19 cellular contexts compared by ENCODE assay signal in genomic region chr7:145009866-145010265, GRCh38.
"Had no signal": no experiment of that assay in that cellular context is flagged by ENCODE, and none has a peak within 500 bp of the region (broad histone marks: within the 10 kb centered on the region; RNA-seq: fewer than 3 reads in every experiment).

No MANE protein-coding gene starts in this region.

- H3K36me3 Mint-ChIP-seq: immature natural killer cell; stimulated activated naive B cell treated with anti-CD40 and anti-IgM and Interleukin-4, amounts not matched to agents 10 μg/mL and 1 μg/mL and 100 μg/mL, for 72 hours had no signal

- H3K27ac Mint-ChIP-seq: activated B cell treated with CpG ODN at 0.5 μM for 24 hours; activated CD4-positive, alpha-beta T cell treated with anti-CD3 and anti-CD28 coated beads, Interleukin-2, amount 10 ng/mL, durations not matched to agents 7 days and 5 days; activated T-helper 1 cell treated with anti-CD3 and anti-CD28 coated beads, Interleukin-12 subunit alpha, Interleukin-12 subunit beta, Interleukin-2, Interleukin-4 antibody, amounts not matched to agents 30 ng/mL and 10 ng/mL and 1 ng/mL, durations not matched to agents 14 hours and 24 hours and 36 hours; effector memory CD8-positive, alpha-beta T cell; immature natural killer cell; nephron; stimulated activated naive B cell treated with anti-CD40 and anti-IgM and Interleukin-4, amounts not matched to agents 10 μg/mL and 1 μg/mL and 100 μg/mL, for 72 hours; T-helper 17 cell had no signal

- H3K4me3 ChIP-seq: gastrocnemius medialis, heart left ventricle, transverse colon had no signal

- H3K4me1 Mint-ChIP-seq: activated B cell treated with CpG ODN at 0.5 μM for 24 hours; activated CD4-positive, alpha-beta T cell treated with anti-CD3 and anti-CD28 coated beads, Interleukin-2, amount 10 ng/mL, durations not matched to agents 7 days and 5 days; nephron; stimulated activated naive B cell treated with anti-CD40 and anti-IgM and Interleukin-4, amounts not matched to agents 10 μg/mL and 1 μg/mL and 100 μg/mL, for 72 hours; T-helper 17 cell had no signal

- H3K4me3 Mint-ChIP-seq: activated B cell treated with CpG ODN at 0.5 μM for 24 hours; activated CD4-positive, alpha-beta T cell treated with anti-CD3 and anti-CD28 coated beads, Interleukin-2, amount 10 ng/mL, durations not matched to agents 7 days and 5 days; activated T-helper 1 cell treated with anti-CD3 and anti-CD28 coated beads, Interleukin-12 subunit alpha, Interleukin-12 subunit beta, Interleukin-2, Interleukin-4 antibody, amounts not matched to agents 30 ng/mL and 10 ng/mL and 1 ng/mL, durations not matched to agents 14 hours and 24 hours and 36 hours; effector memory CD8-positive, alpha-beta T cell; immature natural killer cell; nephron; stimulated activated naive B cell treated with anti-CD40 and anti-IgM and Interleukin-4, amounts not matched to agents 10 μg/mL and 1 μg/mL and 100 μg/mL, for 72 hours; T-helper 17 cell had no signal

- DNase-seq: activated B cell treated with CpG ODN at 0.5 μM for 24 hours; activated CD4-positive, alpha-beta T cell treated with anti-CD3 and anti-CD28 coated beads, Interleukin-2, amount 10 ng/mL, durations not matched to agents 7 days and 5 days; activated CD8-positive, alpha-beta memory T cell treated with anti-CD3 and anti-CD28 coated beads, Interleukin-2, amount 50 U/mL, for 48 hours; aorta; cerebellar nuclear complex; dermis blood vessel endothelial cell; effector memory CD8-positive, alpha-beta T cell; gastrocnemius medialis; heart left ventricle; immature natural killer cell; mesendoderm; nucleus accumbens; retina; stimulated activated naive B cell treated with anti-CD40 and anti-IgM and Interleukin-4, amounts not matched to agents 10 μg/mL and 1 μg/mL and 100 μg/mL, for 72 hours; substantia nigra; T-helper 17 cell; transverse colon had no signal

- H3K9me3 Mint-ChIP-seq: activated B cell treated with CpG ODN at 0.5 μM for 24 hours; activated CD4-positive, alpha-beta T cell treated with anti-CD3 and anti-CD28 coated beads, Interleukin-2, amount 10 ng/mL, durations not matched to agents 7 days and 5 days; activated T-helper 1 cell treated with anti-CD3 and anti-CD28 coated beads, Interleukin-12 subunit alpha, Interleukin-12 subunit beta, Interleukin-2, Interleukin-4 antibody, amounts not matched to agents 30 ng/mL and 10 ng/mL and 1 ng/mL, durations not matched to agents 14 hours and 24 hours and 36 hours; effector memory CD8-positive, alpha-beta T cell; immature natural killer cell; nephron had no signal

- H3K27me3 Mint-ChIP-seq: activated B cell treated with CpG ODN at 0.5 μM for 24 hours; activated CD4-positive, alpha-beta T cell treated with anti-CD3 and anti-CD28 coated beads, Interleukin-2, amount 10 ng/mL, durations not matched to agents 7 days and 5 days; effector memory CD8-positive, alpha-beta T cell had no signal
